24 cellular contexts compared by ENCODE assay signal in the genomic region with DNA sequence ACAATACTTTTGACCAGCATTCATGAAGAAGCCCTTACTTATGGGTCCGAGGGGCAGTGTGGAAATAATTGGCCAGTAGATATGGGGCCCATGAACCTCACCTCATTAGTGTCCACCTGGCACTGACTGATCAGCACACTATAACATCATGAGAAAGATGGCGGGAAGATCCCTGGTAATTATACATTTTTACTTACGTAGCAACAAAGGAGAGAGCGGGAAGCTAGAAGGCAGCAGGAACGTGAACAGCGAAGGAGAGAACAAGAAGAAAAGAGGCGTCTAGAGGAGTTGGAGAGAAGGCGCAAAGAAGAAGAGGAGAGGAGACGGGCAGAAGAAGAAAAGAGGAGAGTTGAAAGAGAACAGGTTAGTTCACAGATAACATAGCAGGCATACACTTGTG.
"Had no signal": no experiment of that assay in that cellular context is flagged by ENCODE, and none has a peak within 500 bp of the region (broad histone marks: within the 10 kb centered on the region; RNA-seq: fewer than 3 reads in every experiment).

No MANE protein-coding gene starts in this region.

- H3K27me3 Mint-ChIP-seq: effector memory CD8-positive, alpha-beta T cell; naive thymus-derived CD4-positive, alpha-beta T cell; stimulated activated naive B cell treated with anti-CD40 and anti-IgM and Interleukin-4, amounts not matched to agents 10 μg/mL and 1 μg/mL and 100 μg/mL, for 72 hours; stimulated activated naive CD8-positive, alpha-beta T cell treated with anti-CD3 and anti-CD28 coated beads, Interleukin-15, amount 100 ng/mL, for 72 hours had no signal

- H3K4me3 Mint-ChIP-seq: effector memory CD8-positive, alpha-beta T cell; naive thymus-derived CD4-positive, alpha-beta T cell; nephron progenitor cell; stimulated activated naive B cell treated with anti-CD40 and anti-IgM and Interleukin-4, amounts not matched to agents 10 μg/mL and 1 μg/mL and 100 μg/mL, for 72 hours; stimulated activated naive CD8-positive, alpha-beta T cell treated with anti-CD3 and anti-CD28 coated beads, Interleukin-15, amount 100 ng/mL, for 72 hours had no signal

- FAIRE-seq: kidney had no signal

- H3K4me1 Mint-ChIP-seq: nephron progenitor cell had no signal

- H2AFZ ChIP-seq: parathyroid adenoma had no signal

- H3K27me3 ChIP-seq: esophagus squamous epithelium, gastroesophageal sphincter, spleen, testis, tibial nerve had no signal

- H3K9me3 ChIP-seq: esophagus squamous epithelium, gastroesophageal sphincter, left ventricle myocardium inferior, psoas muscle, spleen, testis, tibial nerve had no signal

- H3K9me3 Mint-ChIP-seq: effector memory CD8-positive, alpha-beta T cell; naive thymus-derived CD4-positive, alpha-beta T cell; nephron progenitor cell; stimulated activated naive B cell treated with anti-CD40 and anti-IgM and Interleukin-4, amounts not matched to agents 10 μg/mL and 1 μg/mL and 100 μg/mL, for 72 hours; stimulated activated naive CD8-positive, alpha-beta T cell treated with anti-CD3 and anti-CD28 coated beads, Interleukin-15, amount 100 ng/mL, for 72 hours had no signal

- H3K4me1 ChIP-seq: parathyroid adenoma, psoas muscle, spleen, testis had no signal

- H3K27ac Mint-ChIP-seq: nephron progenitor cell; stimulated activated naive CD8-positive, alpha-beta T cell treated with anti-CD3 and anti-CD28 coated beads, Interleukin-15, amount 100 ng/mL, for 72 hours had no signal

- H3K9ac ChIP-seq: parathyroid adenoma had no signal

- H3K27ac ChIP-seq: esophagus squamous epithelium, gastroesophageal sphincter, left ventricle myocardium inferior, parathyroid adenoma, psoas muscle, spleen, testis, tibial nerve had no signal

- ATAC-seq: effector memory CD8-positive, alpha-beta T cell; gastroesophageal sphincter; naive thymus-derived CD4-positive, alpha-beta T cell; sciatic nerve; stimulated activated naive B cell treated with anti-CD40 and anti-IgM and Interleukin-4, amounts not matched to agents 10 μg/mL and 1 μg/mL and 100 μg/mL, for 72 hours; stimulated activated naive CD8-positive, alpha-beta T cell treated with anti-CD3 and anti-CD28 coated beads, Interleukin-15, amount 100 ng/mL, for 72 hours had no signal

- H3K4me3 ChIP-seq: esophagus squamous epithelium, gastroesophageal sphincter, left ventricle myocardium inferior, lung, psoas muscle, spleen, testis, tibial nerve had no signal

- DNase-seq: cortex of kidney; effector memory CD8-positive, alpha-beta T cell; esophagus squamous epithelium; foreskin fibroblast; kidney; left cardiac atrium; left ventricle myocardium inferior; mesendoderm; naive thymus-derived CD4-positive, alpha-beta T cell; nephron progenitor cell; psoas muscle; retina; spleen; stimulated activated CD4-positive, alpha-beta T cell treated with anti-CD3 and anti-CD28 coated beads, Interleukin-15, amount 100 ng/mL, for 24 hours; stimulated activated CD4-positive, alpha-beta T cell treated with anti-CD3 and anti-CD28 coated beads, Interleukin-1b, Interleukin-23, amount 100 ng/mL, for 48 hours; stimulated activated CD4-positive, alpha-beta T cell treated with anti-CD3 and anti-CD28 coated beads, Interleukin-4, amount 100 ng/mL, for 4 hours; stimulated activated naive B cell treated with anti-CD40 and anti-IgM and Interleukin-4, amounts not matched to agents 10 μg/mL and 1 μg/mL and 100 μg/mL, for 72 hours; stimulated activated naive CD8-positive, alpha-beta T cell treated with anti-CD3 and anti-CD28 coated beads, Interleukin-15, amount 100 ng/mL, for 72 hours; testis had no signal

- H3K79me2 ChIP-seq: parathyroid adenoma had no signal
